2 cellular contexts compared by ENCODE assay signal in the genomic region with DNA sequence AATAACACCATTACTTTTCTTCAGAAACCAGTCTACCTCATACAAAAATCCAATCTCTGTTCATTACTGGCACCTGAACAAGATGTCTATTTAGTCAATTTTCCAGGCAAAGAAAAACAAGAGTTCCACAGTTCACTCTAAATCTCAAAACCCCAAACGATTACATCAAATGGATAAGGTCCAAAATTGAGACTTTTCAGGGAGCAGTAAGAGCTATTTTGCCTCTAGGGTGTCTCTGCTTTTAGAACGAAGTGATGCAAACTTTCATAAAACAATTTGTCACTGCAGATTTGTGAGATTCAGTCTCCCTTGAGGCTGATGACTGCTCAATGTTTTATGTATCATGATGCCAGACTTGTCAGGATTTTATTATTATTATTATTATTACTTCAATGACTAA.
TF ChIP-seq lines count a peak whose summit lies in the region.

No MANE protein-coding gene starts in this region.

TF ChIP-seq in SK-N-SH, 30 proteins besides CTCF, POLR2A, EP300 and RAD21 (continued from another document):
- TF ChIP-seq, protein P1, sequence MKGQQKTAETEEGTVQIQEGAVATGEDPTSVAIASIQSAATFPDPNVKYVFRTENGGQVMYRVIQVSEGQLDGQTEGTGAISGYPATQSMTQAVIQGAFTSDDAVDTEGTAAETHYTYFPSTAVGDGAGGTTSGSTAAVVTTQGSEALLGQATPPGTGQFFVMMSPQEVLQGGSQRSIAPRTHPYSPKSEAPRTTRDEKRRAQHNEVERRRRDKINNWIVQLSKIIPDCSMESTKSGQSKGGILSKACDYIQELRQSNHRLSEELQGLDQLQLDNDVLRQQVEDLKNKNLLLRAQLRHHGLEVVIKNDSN (IDR thresholded peaks at IDR 0.05; ENCODE audit: borderline replicate concordance, low read depth) = no peak
- TF ChIP-seq CHD2 (IDR thresholded peaks at IDR 0.05; ENCODE audit: low read length, partially characterized antibody) (peak; percentile 84), FOXJ3 (CRISPR knock-in tag; IDR thresholded peaks at IDR 0.05) (peak; percentile 61), ELF1 (IDR thresholded peaks at IDR 0.05) (no peak), JUND (IDR thresholded peaks at IDR 0.05) (no peak), TEAD4 (IDR thresholded peaks at IDR 0.05; ENCODE audit: borderline replicate concordance, insufficient read depth) (0 out of 2 replicates have a peak, but pooled peaks have one; percentile 51), TAF1 (IDR thresholded peaks at IDR 0.05; ENCODE audit: borderline replicate concordance, low read depth, low read length) (no peak), RXRA (IDR thresholded peaks at IDR 0.05; ENCODE audit: borderline replicate concordance, low read depth) (no peak)
- TF ChIP-seq, protein P2, sequence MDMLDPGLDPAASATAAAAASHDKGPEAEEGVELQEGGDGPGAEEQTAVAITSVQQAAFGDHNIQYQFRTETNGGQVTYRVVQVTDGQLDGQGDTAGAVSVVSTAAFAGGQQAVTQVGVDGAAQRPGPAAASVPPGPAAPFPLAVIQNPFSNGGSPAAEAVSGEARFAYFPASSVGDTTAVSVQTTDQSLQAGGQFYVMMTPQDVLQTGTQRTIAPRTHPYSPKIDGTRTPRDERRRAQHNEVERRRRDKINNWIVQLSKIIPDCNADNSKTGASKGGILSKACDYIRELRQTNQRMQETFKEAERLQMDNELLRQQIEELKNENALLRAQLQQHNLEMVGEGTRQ (IDR thresholded peaks at IDR 0.05; ENCODE audit: borderline replicate concordance, low read depth, low read length) = no peak

TF ChIP-seq in SK-N-SH treated with all-trans-retinoic acid at 6 μM for 48 hours, 23 proteins besides CTCF, POLR2A, EP300 and RAD21 (continued from another document):
- TF ChIP-seq, protein P3, sequence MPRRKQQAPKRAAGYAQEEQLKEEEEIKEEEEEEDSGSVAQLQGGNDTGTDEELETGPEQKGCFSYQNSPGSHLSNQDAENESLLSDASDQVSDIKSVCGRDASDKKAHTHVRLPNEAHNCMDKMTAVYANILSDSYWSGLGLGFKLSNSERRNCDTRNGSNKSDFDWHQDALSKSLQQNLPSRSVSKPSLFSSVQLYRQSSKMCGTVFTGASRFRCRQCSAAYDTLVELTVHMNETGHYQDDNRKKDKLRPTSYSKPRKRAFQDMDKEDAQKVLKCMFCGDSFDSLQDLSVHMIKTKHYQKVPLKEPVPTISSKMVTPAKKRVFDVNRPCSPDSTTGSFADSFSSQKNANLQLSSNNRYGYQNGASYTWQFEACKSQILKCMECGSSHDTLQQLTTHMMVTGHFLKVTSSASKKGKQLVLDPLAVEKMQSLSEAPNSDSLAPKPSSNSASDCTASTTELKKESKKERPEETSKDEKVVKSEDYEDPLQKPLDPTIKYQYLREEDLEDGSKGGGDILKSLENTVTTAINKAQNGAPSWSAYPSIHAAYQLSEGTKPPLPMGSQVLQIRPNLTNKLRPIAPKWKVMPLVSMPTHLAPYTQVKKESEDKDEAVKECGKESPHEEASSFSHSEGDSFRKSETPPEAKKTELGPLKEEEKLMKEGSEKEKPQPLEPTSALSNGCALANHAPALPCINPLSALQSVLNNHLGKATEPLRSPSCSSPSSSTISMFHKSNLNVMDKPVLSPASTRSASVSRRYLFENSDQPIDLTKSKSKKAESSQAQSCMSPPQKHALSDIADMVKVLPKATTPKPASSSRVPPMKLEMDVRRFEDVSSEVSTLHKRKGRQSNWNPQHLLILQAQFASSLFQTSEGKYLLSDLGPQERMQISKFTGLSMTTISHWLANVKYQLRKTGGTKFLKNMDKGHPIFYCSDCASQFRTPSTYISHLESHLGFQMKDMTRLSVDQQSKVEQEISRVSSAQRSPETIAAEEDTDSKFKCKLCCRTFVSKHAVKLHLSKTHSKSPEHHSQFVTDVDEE (CRISPR knock-in tag; IDR thresholded peaks at IDR 0.05) = 0 out of 2 replicates have a peak, but pooled peaks have one; percentile 48
- TF ChIP-seq BACH2 (CRISPR knock-in tag; IDR thresholded peaks at IDR 0.05; ENCODE audit: borderline replicate concordance) (no peak), CSDC2 (CRISPR knock-in tag; IDR thresholded peaks at IDR 0.05) (no peak), GLIS3 (CRISPR knock-in tag; IDR thresholded peaks at IDR 0.05) (0 out of 2 replicates have a peak, but pooled peaks have one; percentile 44)
